Comparison of ENCODE assay signal across 2 cellular contexts in the genomic region with DNA sequence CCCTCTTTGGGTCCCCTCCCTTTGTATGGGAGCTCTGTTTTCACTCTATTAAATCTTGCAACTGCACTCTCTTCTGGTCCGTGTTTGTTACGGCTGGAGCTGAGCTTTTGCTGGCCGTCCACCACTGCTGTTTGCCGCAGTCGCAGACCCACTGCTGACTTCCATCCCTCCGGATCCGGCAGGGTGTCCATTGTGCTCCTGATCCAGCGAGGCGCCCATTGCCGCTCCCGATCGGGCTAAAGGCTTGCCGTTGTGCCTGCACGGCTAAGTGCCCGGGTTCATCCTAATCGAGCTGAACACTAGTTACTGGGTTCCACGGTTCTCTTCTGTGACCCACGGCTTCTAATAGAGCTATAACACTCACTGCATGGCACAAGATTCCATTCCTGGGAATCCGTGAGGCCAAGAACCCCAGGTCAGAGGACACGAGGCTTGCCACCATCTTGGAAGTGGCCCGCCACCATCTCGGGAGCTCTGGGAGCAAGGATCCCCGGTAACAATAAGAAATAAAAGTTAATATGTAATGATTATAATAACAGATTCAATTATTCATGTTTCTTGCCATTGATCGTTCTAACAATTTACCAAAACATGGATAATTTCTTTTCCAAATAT. TPM values are rescaled to one million over a fixed set of nuclear protein-coding genes. Genes with fewer than 3 reads are reported as not detected.
"Had no signal": no experiment of that assay in that cellular context is flagged by ENCODE, and none has a peak within 500 bp of the region (broad histone marks: within the 10 kb centered on the region; RNA-seq: fewer than 3 reads in every experiment).

No MANE protein-coding gene starts in this region.

RNA-seq across cellular contexts. Expression of a gene that starts 19.7 kb away (rescaled TPM):
- total RNA-seq: OCI-LY7, PC-9 had no signal
